8 cellular contexts compared by ENCODE assay signal in the genomic region with DNA sequence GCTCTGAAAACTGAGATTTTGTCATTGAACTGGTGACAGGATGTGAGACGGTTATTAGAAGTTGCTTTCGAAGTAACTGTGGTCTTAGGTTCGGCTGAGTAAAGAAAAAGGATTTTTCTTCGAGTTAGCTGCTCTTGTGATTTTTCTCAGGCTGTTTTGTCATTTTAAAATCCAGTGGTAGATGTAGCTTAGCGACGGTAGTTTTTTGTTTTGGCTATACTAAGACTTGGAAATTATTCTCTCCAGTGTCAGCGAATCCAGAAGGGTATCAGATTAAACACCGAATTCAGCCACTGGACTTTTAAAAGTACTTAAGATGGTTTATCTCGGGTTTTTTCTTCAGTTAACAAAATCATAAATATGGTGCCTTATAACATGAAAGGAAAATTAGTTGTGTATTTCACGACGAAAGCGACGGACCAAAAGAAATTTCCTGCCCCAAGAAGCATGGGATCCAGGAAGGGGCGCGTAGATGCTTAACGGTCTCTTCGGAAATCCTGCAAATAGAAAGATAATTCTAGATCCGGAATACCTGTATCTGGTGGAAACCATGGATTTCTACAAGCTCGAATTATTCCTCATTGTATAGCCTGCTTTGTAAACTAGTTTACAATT. TPM values are rescaled to one million over a fixed set of nuclear protein-coding genes. Genes with fewer than 3 reads are reported as not detected.
DNase-seq lines count a peak whose midpoint lies in the region; ATAC-seq and TF ChIP-seq lines count a peak whose summit lies in the region.

No MANE protein-coding gene starts in this region.

- H3K4ac ChIP-seq in neuronal stem cell (ENCODE audit: low read length), result no peak overlapping the region

- peaks cover 11 to 36% of the 10 kb centered on the region in 2 donors for H3K36me3 Mint-ChIP-seq in CD4-positive, alpha-beta memory T cell
- peaks cover 37% of the 10 kb centered on the region for H3K36me3 Mint-ChIP-seq in endodermal cell (ENCODE audit: low read depth)

- H3K18ac ChIP-seq in neuronal stem cell (ENCODE audit: low read length), result no peak overlapping the region

- no peak overlapping the region for H4K8ac ChIP-seq in neuronal stem cell (ENCODE audit: low read depth, low read length)

- H3K4me3 Mint-ChIP-seq in CD4-positive, alpha-beta memory T cell, result peak overlapping the region; percentile 76 to 90 (median 85)
- H3K4me3 Mint-ChIP-seq in endodermal cell, result peak overlapping the region; percentile 72

- H3K23ac ChIP-seq in neuronal stem cell (ENCODE audit: low read depth, low read length, poor library complexity), result peak overlapping the region; percentile 98

- TSS peak; percentile 81 for BruUV-seq in OCI-LY7 (replicated peaks; lab: Mats Ljungman, UMichigan)

- H2BK5ac ChIP-seq in neuronal stem cell (ENCODE audit: low read length), result no peak overlapping the region

- H3K4me2 ChIP-seq in OCI-LY7 (ENCODE audit: low read length), result peak overlapping the region; percentile 82
- H3K4me2 ChIP-seq in neuronal stem cell (ENCODE audit: insufficient read depth, low read length, poor library complexity, severe bottlenecking), result peak overlapping the region; percentile 94

- H3K9me3 Mint-ChIP-seq in CD4-positive, alpha-beta memory T cell, result peaks cover 0 to 4% (median 0%) of the 10 kb centered on the region in 8 donors
- no peaks in the 10 kb centered on the region for H3K9me3 Mint-ChIP-seq in endodermal cell

- H3K79me1 ChIP-seq in neuronal stem cell (ENCODE audit: low read depth, low read length), result peaks cover 3% of the 10 kb centered on the region

- no peak overlapping the region for H2BK12ac ChIP-seq in neuronal stem cell (ENCODE audit: low read length)

- intact Hi-C loops in CD4-positive, alpha-beta memory T cell (cut with micrococcal nuclease), result loop anchor here (5.0 kb wide), 1 partner anchor 110 kb away; no protein-coding TSS in a partner anchor
- intact Hi-C loops in OCI-LY7 (cut with micrococcal nuclease; ENCODE audit: unreplicated experiment), result loop anchor here (2.0 to 5.0 kb wide), 4 partner anchors 46 to 155 kb away; partner anchors contain the start of gene POLR2D

- peak overlapping the region; percentile 90 for H3K27ac ChIP-seq in CD4-positive, alpha-beta memory T cell (ENCODE audit: low read depth, low read length)
- H3K27ac ChIP-seq in OCI-LY7 (ENCODE audit: low read depth, low read length, poor library complexity, severe bottlenecking), result peak overlapping the region; percentile 66
- peak overlapping the region; percentile 92 for H3K27ac ChIP-seq in endodermal cell (ENCODE audit: low read depth, low read length)
- H3K27ac ChIP-seq in neuronal stem cell (replicated peaks; ENCODE audit: low read length), result no peak overlapping the region

- no peak overlapping the region; the same call in 1 of the 2 replicates for H2AFZ ChIP-seq in OCI-LY7 (ENCODE audit: low read length)
- peak overlapping the region; percentile 89 for H2AFZ ChIP-seq in neuronal stem cell (ENCODE audit: low read length)

- H3K9me3 ChIP-seq in CD4-positive, alpha-beta memory T cell (ENCODE audit: control insufficient read depth in 1 of 2, low read length in 2 of 2), result no peaks in the 10 kb centered on the region
- H3K9me3 ChIP-seq in OCI-LY7 (ENCODE audit: low read length) (no peaks in the 10 kb centered on the region), endodermal cell (ENCODE audit: control insufficient read depth, low read length) (no peaks in the 10 kb centered on the region), neuronal stem cell (replicated peaks in 1 of 2; ENCODE audit: control insufficient read depth in 2 of 2, insufficient read depth in 1 of 2, low read depth in 1 of 2, low read length in 2 of 2) (peaks cover 0 to 14% of the 10 kb centered on the region in 2 donors)

- no peak overlapping the region for H3K14ac ChIP-seq in neuronal stem cell (ENCODE audit: low read length)

- H3K27ac Mint-ChIP-seq in CD4-positive, alpha-beta memory T cell, result peak overlapping the region; percentile 88 to 99 (median 92)
- H3K27ac Mint-ChIP-seq in endodermal cell, result peak overlapping the region; percentile 87

- peaks cover 26 to 53% (median 36%) of the 10 kb centered on the region in 4 donors for H3K4me1 Mint-ChIP-seq in CD4-positive, alpha-beta memory T cell
- peaks cover 16% of the 10 kb centered on the region for H3K4me1 Mint-ChIP-seq in endodermal cell

- H3K36me3 ChIP-seq in CD4-positive, alpha-beta memory T cell (ENCODE audit: insufficient read depth, low read length), result peaks cover 14% of the 10 kb centered on the region
- H3K36me3 ChIP-seq in OCI-LY7 (ENCODE audit: insufficient read depth, low read length), result peaks cover 51% of the 10 kb centered on the region
- H3K36me3 ChIP-seq in endodermal cell (ENCODE audit: control insufficient read depth, insufficient read depth, low read length), result peaks cover 50% of the 10 kb centered on the region
- H3K36me3 ChIP-seq in neuronal stem cell (replicated peaks in 1 of 2; ENCODE audit: control insufficient read depth in 2 of 2, insufficient read depth in 2 of 2, low read length in 2 of 2), result peaks cover 10 to 54% of the 10 kb centered on the region in 2 donors

- H3K4me3 ChIP-seq in CD4-positive, alpha-beta memory T cell (ENCODE audit: low read length in 2 of 2), result peak overlapping the region; percentile 44 to 64
- peak overlapping the region; percentile 69 for H3K4me3 ChIP-seq in OCI-LY7 (ENCODE audit: low read depth, low read length, poor library complexity, severe bottlenecking)
- H3K4me3 ChIP-seq in endodermal cell (ENCODE audit: low read length), result peak overlapping the region; percentile 86
- H3K4me3 ChIP-seq in neuronal stem cell (ENCODE audit: low read length in 2 of 2), result peak overlapping the region; percentile 64 to 92

- H3K9ac ChIP-seq in endodermal cell (ENCODE audit: extremely low read depth, low read length, poor library complexity, severe bottlenecking) (peak overlapping the region; percentile 82), neuronal stem cell (ENCODE audit: low read depth, low read length, poor library complexity) (peak overlapping the region; percentile 96)

- peaks cover 42% of the 10 kb centered on the region for H3K4me1 ChIP-seq in CD4-positive, alpha-beta memory T cell (ENCODE audit: insufficient read depth, low read length)
- H3K4me1 ChIP-seq in OCI-LY7 (ENCODE audit: insufficient read depth, low read length, poor library complexity, severe bottlenecking) (peaks cover 31% of the 10 kb centered on the region), endodermal cell (ENCODE audit: control insufficient read depth, insufficient read depth, low read length) (peaks cover 3% of the 10 kb centered on the region), neuronal stem cell (ENCODE audit: control insufficient read depth in 2 of 2, insufficient read depth in 1 of 2, low read depth in 1 of 2, low read length in 2 of 2) (peaks cover 8 to 12% of the 10 kb centered on the region in 2 donors)

- peak overlapping the region; percentile 73 for H2AK5ac ChIP-seq in neuronal stem cell (ENCODE audit: low read depth, low read length)

- CTCF ChIA-PET in CD4-positive, alpha-beta memory T cell (lab: Charles Lee; ENCODE audit: partially characterized antibody), result interaction anchor here (0.8 to 1.3 kb wide), 3 partner anchors 12 to 109 kb away, joined by 3 to 5 read pairs (median 3); partner anchors contain the start of gene WDR33
- CTCF ChIA-PET in OCI-LY7 (lab: Charles Lee; ENCODE audit: unreplicated experiment), result interaction anchor here (0.6 to 1.1 kb wide), 2 partner anchors 123 to 155 kb away, joined by 3 to 5 read pairs; no protein-coding TSS in a partner anchor

- H4K20me1 ChIP-seq in OCI-LY7 (ENCODE audit: insufficient read depth, low read length), result peaks cover 12% of the 10 kb centered on the region; the same call in 1 of the 2 replicates

- TF ChIP-seq CTCF in OCI-LY7 (conservative IDR thresholded peaks at IDR 0.05; ENCODE audit: low read length) (no peak), endodermal cell (conservative IDR thresholded peaks at IDR 0.05) (no peak)

- H3K9me2 ChIP-seq in OCI-LY7 (ENCODE audit: insufficient read depth, low read length), result no peaks in the 10 kb centered on the region

- POLR2A ChIA-PET in CD4-positive, alpha-beta memory T cell (lab: Charles Lee; ENCODE audit: partially characterized antibody), result interaction anchor here (0.6 to 2.8 kb wide), 26 partner anchors 8 to 389 kb away, joined by 3 to 28 read pairs (median 5); partner anchors contain the start of genes IWS1, POLR2D, SAP130 and UGGT1
- POLR2A ChIA-PET in OCI-LY7 (lab: Charles Lee), result interaction anchor here (0.6 to 1.1 kb wide), 5 partner anchors 44 to 184 kb away, joined by 3 to 7 read pairs (median 3); no protein-coding TSS in a partner anchor

- H2BK15ac ChIP-seq in neuronal stem cell (ENCODE audit: low read length), result no peak overlapping the region

- WGBS in endodermal cell (ENCODE audit: insufficient coverage in 1 of 2, insufficient read length in 1 of 2), 2 experiments, result 74 to 85% methylated on average over 14 to 19 of the region's 19 CpGs
- no CpG with 5 or more reads among the region's 19 CpGs for WGBS in neuronal stem cell (ENCODE audit: extremely low coverage in 2 of 2, insufficient read length in 2 of 2, insufficient replicate concordance in 1 of 2), 2 donors

- ATAC-seq in HG03139 (IDR thresholded peaks at IDR 0.05; ENCODE audit: unreplicated experiment) (no peak), GM18870 (IDR thresholded peaks at IDR 0.05; ENCODE audit: unreplicated experiment) (no peak)

- no peak overlapping the region for H4K91ac ChIP-seq in neuronal stem cell (ENCODE audit: low read depth, low read length, poor library complexity)

- H3K79me2 ChIP-seq in OCI-LY7 (ENCODE audit: insufficient read depth, low read depth, low read length), result peaks cover 29% of the 10 kb centered on the region; the same call in 1 of the 2 replicates

- no peak overlapping the region for H2BK120ac ChIP-seq in neuronal stem cell (ENCODE audit: low read depth, low read length)

- DNase-seq in CD4-positive, alpha-beta memory T cell, result no peak
- no peak for DNase-seq in OCI-LY7 (ENCODE audit: low spot score)
- no peak for DNase-seq in endodermal cell
- DNase-seq in neuronal stem cell (ENCODE audit: low spot score), result no peak
- DNase-seq in effector CD4-positive, alpha-beta T cell, result no peak
- DNase-seq in NCI-H1436 (lab: John Stamatoyannopoulos, UW), result no peak

- H3K27me3 Mint-ChIP-seq in CD4-positive, alpha-beta memory T cell, result no peaks in the 10 kb centered on the region
- H3K27me3 Mint-ChIP-seq in endodermal cell (ENCODE audit: insufficient read depth), result peaks cover 8% of the 10 kb centered on the region

- no peaks in the 10 kb centered on the region for H3K27me3 ChIP-seq in CD4-positive, alpha-beta memory T cell (ENCODE audit: insufficient read depth, low read length)
- H3K27me3 ChIP-seq in endodermal cell (ENCODE audit: control insufficient read depth, insufficient read depth, low read length, poor library complexity, severe bottlenecking) (no peaks in the 10 kb centered on the region), neuronal stem cell (ENCODE audit: control insufficient read depth in 3 of 3, insufficient read depth in 3 of 3, low read depth in 1 of 3, low read length in 3 of 3) (no peaks in the 10 kb centered on the region)

RNA-seq across cellular contexts. Expression of gene SFT2D3, which starts 1.2 kb away (rescaled TPM):
- total RNA-seq in CD4-positive, alpha-beta memory T cell, result 10 to 100 TPM; 14.4 to 15.4 TPM
- 1 to 10 TPM; 1.5 TPM for polyA plus RNA-seq in CD4-positive, alpha-beta memory T cell
- 11.0 and 14.3 TPM in 2 replicates for total RNA-seq in OCI-LY7 (2014; rRNA removed; shearing (Covaris generic))
- total RNA-seq in OCI-LY7 (2022), result 7.6 and 9.4 TPM in 2 replicates
- total RNA-seq in endodermal cell, result 10 to 100 TPM in 1 of 2 donors, 1 to 10 TPM in 1; 5.5 to 10.1 TPM
- 16.1 TPM for polyA plus RNA-seq in endodermal cell (2013, experiment 1 of 2)
- polyA plus RNA-seq in endodermal cell (2013, experiment 2 of 2), result 14.3 TPM
- 20.6 TPM for polyA plus RNA-seq in neuronal stem cell (2013, experiment 1 of 2)
- 22.3 TPM for polyA plus RNA-seq in neuronal stem cell (2013, experiment 2 of 2)

RNA-seq across cellular contexts. Expression of gene LIMS2, which starts 27.2 kb away (rescaled TPM):
- total RNA-seq in CD4-positive, alpha-beta memory T cell, result 1 to 10 TPM; 8.9 to 9.0 TPM
- 10 to 100 TPM in 1 of 2 donors, 1 to 10 TPM in 1; 6.0 to 15.9 TPM for polyA plus RNA-seq in CD4-positive, alpha-beta memory T cell
- total RNA-seq in OCI-LY7 (2014; rRNA removed; shearing (Covaris generic)), result 0.44 and 1.6 TPM in 2 replicates
- total RNA-seq in OCI-LY7 (2022) (24.4 and 24.9 TPM in 2 replicates), endodermal cell (1 to 10 TPM; 3.9 to 9.8 TPM)
- 4.8 TPM for polyA plus RNA-seq in endodermal cell (2013, experiment 1 of 2)
- polyA plus RNA-seq in endodermal cell (2013, experiment 2 of 2), result 4.8 TPM
- 2.1 TPM for polyA plus RNA-seq in neuronal stem cell (2013, experiment 1 of 2)
- 1.6 TPM for polyA plus RNA-seq in neuronal stem cell (2013, experiment 2 of 2)

RNA-seq across cellular contexts. Expression of gene GPR17, which starts 56.5 kb away (rescaled TPM):
- not detected for total RNA-seq in CD4-positive, alpha-beta memory T cell
- polyA plus RNA-seq in CD4-positive, alpha-beta memory T cell, result not detected
- 0.22 TPM in 1 of 2 replicates, not detected in the other for total RNA-seq in OCI-LY7 (2014; rRNA removed; shearing (Covaris generic))
- not detected in 2 replicates for total RNA-seq in OCI-LY7 (2022)
- total RNA-seq in endodermal cell, result under 1 TPM in 1 of 2 donors, not detected in 1; 0.24 TPM
- polyA plus RNA-seq in endodermal cell (2013, experiment 1 of 2), result 5.0 TPM
- 4.8 TPM for polyA plus RNA-seq in endodermal cell (2013, experiment 2 of 2)
- 0.06 TPM for polyA plus RNA-seq in neuronal stem cell (2013, experiment 1 of 2)
- 0.04 TPM for polyA plus RNA-seq in neuronal stem cell (2013, experiment 2 of 2)
